In the genomic region with DNA sequence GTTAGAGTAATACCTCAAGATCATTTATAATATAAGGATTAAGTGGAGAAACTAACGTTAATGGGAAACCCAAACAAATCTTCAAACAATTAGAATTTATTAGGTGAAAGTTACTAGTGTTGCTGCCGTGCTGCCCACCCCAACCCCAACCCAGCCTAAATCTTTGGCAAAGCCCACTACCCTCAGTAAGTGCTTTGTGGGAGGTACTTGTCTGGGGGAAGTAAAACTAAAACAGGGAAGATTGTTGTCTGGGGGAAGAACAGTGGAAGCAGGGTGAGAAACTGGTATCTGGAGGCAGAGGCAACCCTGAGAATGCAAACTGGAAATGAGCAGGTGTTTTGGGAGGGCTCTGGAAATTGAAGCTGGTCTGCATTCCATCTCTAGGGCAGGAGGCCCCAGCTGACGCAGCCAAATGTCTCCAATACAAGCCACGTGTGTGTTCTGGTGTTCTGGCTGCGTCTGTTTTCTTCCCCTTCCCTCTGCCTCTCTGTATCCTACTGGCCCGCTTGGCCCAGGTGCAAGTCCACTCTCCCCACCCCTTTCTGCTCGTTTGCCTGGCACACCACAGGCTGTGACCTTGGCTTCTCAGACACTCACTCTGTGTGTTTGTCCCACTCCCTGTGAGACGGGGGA, we compare ENCODE assay signal across 1 cellular context.
TF ChIP-seq lines count a peak whose summit lies in the region.

No MANE protein-coding gene starts in this region.

TF ChIP-seq in GM23338, 12 proteins besides CTCF, POLR2A, EP300 and RAD21 (continued from another document):
- TF ChIP-seq, protein P1, sequence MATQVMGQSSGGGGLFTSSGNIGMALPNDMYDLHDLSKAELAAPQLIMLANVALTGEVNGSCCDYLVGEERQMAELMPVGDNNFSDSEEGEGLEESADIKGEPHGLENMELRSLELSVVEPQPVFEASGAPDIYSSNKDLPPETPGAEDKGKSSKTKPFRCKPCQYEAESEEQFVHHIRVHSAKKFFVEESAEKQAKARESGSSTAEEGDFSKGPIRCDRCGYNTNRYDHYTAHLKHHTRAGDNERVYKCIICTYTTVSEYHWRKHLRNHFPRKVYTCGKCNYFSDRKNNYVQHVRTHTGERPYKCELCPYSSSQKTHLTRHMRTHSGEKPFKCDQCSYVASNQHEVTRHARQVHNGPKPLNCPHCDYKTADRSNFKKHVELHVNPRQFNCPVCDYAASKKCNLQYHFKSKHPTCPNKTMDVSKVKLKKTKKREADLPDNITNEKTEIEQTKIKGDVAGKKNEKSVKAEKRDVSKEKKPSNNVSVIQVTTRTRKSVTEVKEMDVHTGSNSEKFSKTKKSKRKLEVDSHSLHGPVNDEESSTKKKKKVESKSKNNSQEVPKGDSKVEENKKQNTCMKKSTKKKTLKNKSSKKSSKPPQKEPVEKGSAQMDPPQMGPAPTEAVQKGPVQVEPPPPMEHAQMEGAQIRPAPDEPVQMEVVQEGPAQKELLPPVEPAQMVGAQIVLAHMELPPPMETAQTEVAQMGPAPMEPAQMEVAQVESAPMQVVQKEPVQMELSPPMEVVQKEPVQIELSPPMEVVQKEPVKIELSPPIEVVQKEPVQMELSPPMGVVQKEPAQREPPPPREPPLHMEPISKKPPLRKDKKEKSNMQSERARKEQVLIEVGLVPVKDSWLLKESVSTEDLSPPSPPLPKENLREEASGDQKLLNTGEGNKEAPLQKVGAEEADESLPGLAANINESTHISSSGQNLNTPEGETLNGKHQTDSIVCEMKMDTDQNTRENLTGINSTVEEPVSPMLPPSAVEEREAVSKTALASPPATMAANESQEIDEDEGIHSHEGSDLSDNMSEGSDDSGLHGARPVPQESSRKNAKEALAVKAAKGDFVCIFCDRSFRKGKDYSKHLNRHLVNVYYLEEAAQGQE (IDR thresholded peaks at IDR 0.05; ENCODE audit: unreplicated experiment), result no peak
- TF ChIP-seq CREB1 (CRISPR knock-in tag; IDR thresholded peaks at IDR 0.05; ENCODE audit: low read depth) (no peak), ZNF114 (CRISPR knock-in tag; IDR thresholded peaks at IDR 0.05) (no peak), JUNB (IDR thresholded peaks at IDR 0.05; ENCODE audit: unreplicated experiment) (no peak), STAT1 (IDR thresholded peaks at IDR 0.05; ENCODE audit: unreplicated experiment) (no peak), EZH2 (IDR thresholded peaks at IDR 0.05; ENCODE audit: low read depth, unreplicated experiment) (no peak), EZH2phosphoT487 (IDR thresholded peaks at IDR 0.05; ENCODE audit: unreplicated experiment) (no peak)
- TF ChIP-seq, protein P2, sequence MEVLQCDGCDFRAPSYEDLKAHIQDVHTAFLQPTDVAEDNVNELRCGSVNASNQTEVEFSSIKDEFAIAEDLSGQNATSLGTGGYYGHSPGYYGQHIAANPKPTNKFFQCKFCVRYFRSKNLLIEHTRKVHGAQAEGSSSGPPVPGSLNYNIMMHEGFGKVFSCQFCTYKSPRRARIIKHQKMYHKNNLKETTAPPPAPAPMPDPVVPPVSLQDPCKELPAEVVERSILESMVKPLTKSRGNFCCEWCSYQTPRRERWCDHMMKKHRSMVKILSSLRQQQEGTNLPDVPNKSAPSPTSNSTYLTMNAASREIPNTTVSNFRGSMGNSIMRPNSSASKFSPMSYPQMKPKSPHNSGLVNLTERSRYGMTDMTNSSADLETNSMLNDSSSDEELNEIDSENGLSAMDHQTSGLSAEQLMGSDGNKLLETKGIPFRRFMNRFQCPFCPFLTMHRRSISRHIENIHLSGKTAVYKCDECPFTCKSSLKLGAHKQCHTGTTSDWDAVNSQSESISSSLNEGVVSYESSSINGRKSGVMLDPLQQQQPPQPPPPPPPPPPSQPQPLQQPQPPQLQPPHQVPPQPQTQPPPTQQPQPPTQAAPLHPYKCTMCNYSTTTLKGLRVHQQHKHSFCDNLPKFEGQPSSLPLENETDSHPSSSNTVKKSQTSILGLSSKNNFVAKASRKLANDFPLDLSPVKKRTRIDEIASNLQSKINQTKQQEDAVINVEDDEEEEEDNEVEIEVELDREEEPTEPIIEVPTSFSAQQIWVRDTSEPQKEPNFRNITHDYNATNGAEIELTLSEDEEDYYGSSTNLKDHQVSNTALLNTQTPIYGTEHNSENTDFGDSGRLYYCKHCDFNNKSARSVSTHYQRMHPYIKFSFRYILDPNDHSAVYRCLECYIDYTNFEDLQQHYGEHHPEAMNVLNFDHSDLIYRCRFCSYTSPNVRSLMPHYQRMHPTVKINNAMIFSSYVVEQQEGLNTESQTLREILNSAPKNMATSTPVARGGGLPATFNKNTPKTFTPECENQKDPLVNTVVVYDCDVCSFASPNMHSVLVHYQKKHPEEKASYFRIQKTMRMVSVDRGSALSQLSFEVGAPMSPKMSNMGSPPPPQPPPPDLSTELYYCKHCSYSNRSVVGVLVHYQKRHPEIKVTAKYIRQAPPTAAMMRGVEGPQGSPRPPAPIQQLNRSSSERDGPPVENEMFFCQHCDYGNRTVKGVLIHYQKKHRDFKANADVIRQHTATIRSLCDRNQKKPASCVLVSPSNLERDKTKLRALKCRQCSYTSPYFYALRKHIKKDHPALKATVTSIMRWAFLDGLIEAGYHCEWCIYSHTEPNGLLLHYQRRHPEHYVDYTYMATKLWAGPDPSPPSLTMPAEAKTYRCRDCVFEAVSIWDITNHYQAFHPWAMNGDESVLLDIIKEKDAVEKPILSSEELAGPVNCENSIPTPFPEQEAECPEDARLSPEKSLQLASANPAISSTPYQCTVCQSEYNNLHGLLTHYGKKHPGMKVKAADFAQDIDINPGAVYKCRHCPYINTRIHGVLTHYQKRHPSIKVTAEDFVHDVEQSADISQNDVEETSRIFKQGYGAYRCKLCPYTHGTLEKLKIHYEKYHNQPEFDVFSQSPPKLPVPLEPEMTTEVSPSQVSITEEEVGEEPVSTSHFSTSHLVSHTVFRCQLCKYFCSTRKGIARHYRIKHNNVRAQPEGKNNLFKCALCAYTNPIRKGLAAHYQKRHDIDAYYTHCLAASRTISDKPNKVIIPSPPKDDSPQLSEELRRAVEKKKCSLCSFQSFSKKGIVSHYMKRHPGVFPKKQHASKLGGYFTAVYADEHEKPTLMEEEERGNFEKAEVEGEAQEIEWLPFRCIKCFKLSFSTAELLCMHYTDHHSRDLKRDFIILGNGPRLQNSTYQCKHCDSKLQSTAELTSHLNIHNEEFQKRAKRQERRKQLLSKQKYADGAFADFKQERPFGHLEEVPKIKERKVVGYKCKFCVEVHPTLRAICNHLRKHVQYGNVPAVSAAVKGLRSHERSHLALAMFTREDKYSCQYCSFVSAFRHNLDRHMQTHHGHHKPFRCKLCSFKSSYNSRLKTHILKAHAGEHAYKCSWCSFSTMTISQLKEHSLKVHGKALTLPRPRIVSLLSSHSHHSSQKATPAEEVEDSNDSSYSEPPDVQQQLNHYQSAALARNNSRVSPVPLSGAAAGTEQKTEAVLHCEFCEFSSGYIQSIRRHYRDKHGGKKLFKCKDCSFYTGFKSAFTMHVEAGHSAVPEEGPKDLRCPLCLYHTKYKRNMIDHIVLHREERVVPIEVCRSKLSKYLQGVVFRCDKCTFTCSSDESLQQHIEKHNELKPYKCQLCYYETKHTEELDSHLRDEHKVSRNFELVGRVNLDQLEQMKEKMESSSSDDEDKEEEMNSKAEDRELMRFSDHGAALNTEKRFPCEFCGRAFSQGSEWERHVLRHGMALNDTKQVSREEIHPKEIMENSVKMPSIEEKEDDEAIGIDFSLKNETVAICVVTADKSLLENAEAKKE (CRISPR knock-in tag; IDR thresholded peaks at IDR 0.05), result no peak
- TF ChIP-seq, protein P3, sequence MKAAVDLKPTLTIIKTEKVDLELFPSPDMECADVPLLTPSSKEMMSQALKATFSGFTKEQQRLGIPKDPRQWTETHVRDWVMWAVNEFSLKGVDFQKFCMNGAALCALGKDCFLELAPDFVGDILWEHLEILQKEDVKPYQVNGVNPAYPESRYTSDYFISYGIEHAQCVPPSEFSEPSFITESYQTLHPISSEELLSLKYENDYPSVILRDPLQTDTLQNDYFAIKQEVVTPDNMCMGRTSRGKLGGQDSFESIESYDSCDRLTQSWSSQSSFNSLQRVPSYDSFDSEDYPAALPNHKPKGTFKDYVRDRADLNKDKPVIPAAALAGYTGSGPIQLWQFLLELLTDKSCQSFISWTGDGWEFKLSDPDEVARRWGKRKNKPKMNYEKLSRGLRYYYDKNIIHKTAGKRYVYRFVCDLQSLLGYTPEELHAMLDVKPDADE (IDR thresholded peaks at IDR 0.05), result no peak
